Comparison of ENCODE assay signal across 1 cellular context in genomic region chr10:112261281-112261822, GRCh38.
TF ChIP-seq lines count a peak whose summit lies in the region.

No MANE protein-coding gene starts in this region.

TF ChIP-seq in HepG2, 621 proteins besides CTCF, POLR2A, EP300 and RAD21 (continued from another document):
- TF ChIP-seq ZNF607 (CRISPR knock-in tag; IDR thresholded peaks at IDR 0.05; ENCODE audit: borderline replicate concordance) (no peak; the same call in 1 of the 2 replicates), ZBTB25 (CRISPR knock-in tag; IDR thresholded peaks at IDR 0.05) (peak; percentile 97), NAIF1 (CRISPR knock-in tag; IDR thresholded peaks at IDR 0.05; ENCODE audit: borderline replicate concordance) (0 out of 2 replicates have a peak, but pooled peaks have one; percentile 41), RFXANK (CRISPR knock-in tag; IDR thresholded peaks at IDR 0.05) (peak; percentile 91; the same call in 1 of the 2 replicates), TIGD3 (CRISPR knock-in tag; IDR thresholded peaks at IDR 0.05; ENCODE audit: borderline replicate concordance) (no peak), MAFK (conservative IDR thresholded peaks at IDR 0.05 in 1 of 2, IDR thresholded peaks at IDR 0.05 in 1 of 2; ENCODE audit: low read length in 2 of 2) (peak; percentile 76 to 95), KLF11 (CRISPR knock-in tag; IDR thresholded peaks at IDR 0.05) (peak; percentile 76), TARDBP (CRISPR knock-in tag; IDR thresholded peaks at IDR 0.05) (peak; percentile 98), MIXL1 (CRISPR knock-in tag; IDR thresholded peaks at IDR 0.05) (peak; percentile 100), GABPB1 (CRISPR knock-in tag; IDR thresholded peaks at IDR 0.05) (peak; percentile 64), PHF20 (CRISPR knock-in tag; IDR thresholded peaks at IDR 0.05) (no peak), ZNF800 (CRISPR knock-in tag; IDR thresholded peaks at IDR 0.05) (peak; percentile 50; the same call in 1 of the 2 replicates), ZNF12 (CRISPR knock-in tag; IDR thresholded peaks at IDR 0.05) (peak; percentile 82; the same call in 1 of the 2 replicates), FOSL1 (CRISPR knock-in tag; IDR thresholded peaks at IDR 0.05; ENCODE audit: borderline replicate concordance) (no peak), FLYWCH1 (CRISPR knock-in tag; IDR thresholded peaks at IDR 0.05) (no peak; the same call in 1 of the 2 replicates), ZNF441 (CRISPR knock-in tag; IDR thresholded peaks at IDR 0.05; ENCODE audit: borderline replicate concordance) (peak; percentile 58; the same call in 1 of the 2 replicates), ELF4 (CRISPR knock-in tag; IDR thresholded peaks at IDR 0.05; ENCODE audit: borderline replicate concordance) (0 out of 2 replicates have a peak, but pooled peaks have one; percentile 70), ZNF644 (CRISPR knock-in tag; IDR thresholded peaks at IDR 0.05; ENCODE audit: low read depth) (peak; percentile 87), ISL2 (CRISPR knock-in tag; IDR thresholded peaks at IDR 0.05) (peak; percentile 100), KAT8 (CRISPR knock-in tag; IDR thresholded peaks at IDR 0.05) (peak; percentile 87), ZSCAN21 (CRISPR knock-in tag; IDR thresholded peaks at IDR 0.05; ENCODE audit: borderline replicate concordance) (no peak), ZKSCAN8 (CRISPR knock-in tag; IDR thresholded peaks at IDR 0.05; ENCODE audit: borderline replicate concordance) (peak; percentile 97), ARNT2 (CRISPR knock-in tag; IDR thresholded peaks at IDR 0.05; ENCODE audit: low read depth) (peak; percentile 91), ZBTB7B (CRISPR knock-in tag; IDR thresholded peaks at IDR 0.05) (peak; percentile 88), IRX3 (CRISPR knock-in tag; IDR thresholded peaks at IDR 0.05; ENCODE audit: borderline replicate concordance, low read depth) (no peak; the same call in 1 of the 2 replicates), DRAP1 (CRISPR knock-in tag; IDR thresholded peaks at IDR 0.05) (peak; percentile 60; the same call in 1 of the 2 replicates), KLF9 (CRISPR knock-in tag; IDR thresholded peaks at IDR 0.05; ENCODE audit: low read depth) (peak; percentile 85; the same call in 1 of the 2 replicates), ZBTB20 (CRISPR knock-in tag; IDR thresholded peaks at IDR 0.05; ENCODE audit: borderline replicate concordance, low read depth) (peak; percentile 95; the same call in 1 of the 2 replicates), NFYB (CRISPR knock-in tag; IDR thresholded peaks at IDR 0.05) (peak; percentile 32), ONECUT2 (CRISPR knock-in tag; IDR thresholded peaks at IDR 0.05) (peak; percentile 69), ZNF780A (CRISPR knock-in tag; IDR thresholded peaks at IDR 0.05) (no peak), NONO (IDR thresholded peaks at IDR 0.05) (no peak), NONO (CRISPR knock-in tag; conservative IDR thresholded peaks at IDR 0.05) (peak; percentile 97), ZNF414 (CRISPR knock-in tag; IDR thresholded peaks at IDR 0.05) (peak; percentile 88), ZNF232 (CRISPR knock-in tag; IDR thresholded peaks at IDR 0.05; ENCODE audit: borderline replicate concordance) (peak; percentile 83; the same call in 1 of the 2 replicates), GZF1 (CRISPR knock-in tag; IDR thresholded peaks at IDR 0.05) (no peak), ZNF782 (CRISPR knock-in tag; IDR thresholded peaks at IDR 0.05; ENCODE audit: borderline replicate concordance) (no peak), ISX (CRISPR knock-in tag; conservative IDR thresholded peaks at IDR 0.05) (no peak), ZNF770 (CRISPR knock-in tag; IDR thresholded peaks at IDR 0.05) (peak; percentile 18; the same call in 1 of the 2 replicates)
- TF ChIP-seq, protein P1, sequence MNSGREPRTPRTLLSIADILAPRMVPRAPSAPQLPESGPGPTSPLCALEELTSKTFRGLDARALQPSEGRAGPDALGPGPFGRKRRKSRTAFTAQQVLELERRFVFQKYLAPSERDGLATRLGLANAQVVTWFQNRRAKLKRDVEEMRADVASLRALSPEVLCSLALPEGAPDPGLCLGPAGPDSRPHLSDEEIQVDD (CRISPR knock-in tag; IDR thresholded peaks at IDR 0.05; ENCODE audit: borderline replicate concordance) = no peak
- TF ChIP-seq, protein P2, sequence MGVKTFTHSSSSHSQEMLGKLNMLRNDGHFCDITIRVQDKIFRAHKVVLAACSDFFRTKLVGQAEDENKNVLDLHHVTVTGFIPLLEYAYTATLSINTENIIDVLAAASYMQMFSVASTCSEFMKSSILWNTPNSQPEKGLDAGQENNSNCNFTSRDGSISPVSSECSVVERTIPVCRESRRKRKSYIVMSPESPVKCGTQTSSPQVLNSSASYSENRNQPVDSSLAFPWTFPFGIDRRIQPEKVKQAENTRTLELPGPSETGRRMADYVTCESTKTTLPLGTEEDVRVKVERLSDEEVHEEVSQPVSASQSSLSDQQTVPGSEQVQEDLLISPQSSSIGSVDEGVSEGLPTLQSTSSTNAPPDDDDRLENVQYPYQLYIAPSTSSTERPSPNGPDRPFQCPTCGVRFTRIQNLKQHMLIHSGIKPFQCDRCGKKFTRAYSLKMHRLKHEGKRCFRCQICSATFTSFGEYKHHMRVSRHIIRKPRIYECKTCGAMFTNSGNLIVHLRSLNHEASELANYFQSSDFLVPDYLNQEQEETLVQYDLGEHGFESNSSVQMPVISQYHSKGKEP (CRISPR knock-in tag; IDR thresholded peaks at IDR 0.05) = no peak
- TF ChIP-seq, protein P3, sequence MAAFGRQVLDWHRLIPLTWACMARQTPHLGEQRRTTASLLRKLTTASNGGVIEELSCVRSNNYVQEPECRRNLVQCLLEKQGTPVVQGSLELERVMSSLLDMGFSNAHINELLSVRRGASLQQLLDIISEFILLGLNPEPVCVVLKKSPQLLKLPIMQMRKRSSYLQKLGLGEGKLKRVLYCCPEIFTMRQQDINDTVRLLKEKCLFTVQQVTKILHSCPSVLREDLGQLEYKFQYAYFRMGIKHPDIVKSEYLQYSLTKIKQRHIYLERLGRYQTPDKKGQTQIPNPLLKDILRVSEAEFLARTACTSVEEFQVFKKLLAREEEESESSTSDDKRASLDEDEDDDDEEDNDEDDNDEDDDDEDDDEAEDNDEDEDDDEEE (CRISPR knock-in tag; IDR thresholded peaks at IDR 0.05) = 0 out of 2 replicates have a peak, but pooled peaks have one; percentile 67
- TF ChIP-seq, protein P4, sequence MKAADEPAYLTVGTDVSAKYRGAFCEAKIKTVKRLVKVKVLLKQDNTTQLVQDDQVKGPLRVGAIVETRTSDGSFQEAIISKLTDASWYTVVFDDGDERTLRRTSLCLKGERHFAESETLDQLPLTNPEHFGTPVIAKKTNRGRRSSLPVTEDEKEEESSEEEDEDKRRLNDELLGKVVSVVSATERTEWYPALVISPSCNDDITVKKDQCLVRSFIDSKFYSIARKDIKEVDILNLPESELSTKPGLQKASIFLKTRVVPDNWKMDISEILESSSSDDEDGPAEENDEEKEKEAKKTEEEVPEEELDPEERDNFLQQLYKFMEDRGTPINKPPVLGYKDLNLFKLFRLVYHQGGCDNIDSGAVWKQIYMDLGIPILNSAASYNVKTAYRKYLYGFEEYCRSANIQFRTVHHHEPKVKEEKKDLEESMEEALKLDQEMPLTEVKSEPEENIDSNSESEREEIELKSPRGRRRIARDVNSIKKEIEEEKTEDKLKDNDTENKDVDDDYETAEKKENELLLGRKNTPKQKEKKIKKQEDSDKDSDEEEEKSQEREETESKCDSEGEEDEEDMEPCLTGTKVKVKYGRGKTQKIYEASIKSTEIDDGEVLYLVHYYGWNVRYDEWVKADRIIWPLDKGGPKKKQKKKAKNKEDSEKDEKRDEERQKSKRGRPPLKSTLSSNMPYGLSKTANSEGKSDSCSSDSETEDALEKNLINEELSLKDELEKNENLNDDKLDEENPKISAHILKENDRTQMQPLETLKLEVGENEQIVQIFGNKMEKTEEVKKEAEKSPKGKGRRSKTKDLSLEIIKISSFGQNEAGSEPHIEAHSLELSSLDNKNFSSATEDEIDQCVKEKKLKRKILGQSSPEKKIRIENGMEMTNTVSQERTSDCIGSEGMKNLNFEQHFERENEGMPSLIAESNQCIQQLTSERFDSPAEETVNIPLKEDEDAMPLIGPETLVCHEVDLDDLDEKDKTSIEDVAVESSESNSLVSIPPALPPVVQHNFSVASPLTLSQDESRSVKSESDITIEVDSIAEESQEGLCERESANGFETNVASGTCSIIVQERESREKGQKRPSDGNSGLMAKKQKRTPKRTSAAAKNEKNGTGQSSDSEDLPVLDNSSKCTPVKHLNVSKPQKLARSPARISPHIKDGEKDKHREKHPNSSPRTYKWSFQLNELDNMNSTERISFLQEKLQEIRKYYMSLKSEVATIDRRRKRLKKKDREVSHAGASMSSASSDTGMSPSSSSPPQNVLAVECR (CRISPR knock-in tag; IDR thresholded peaks at IDR 0.05; ENCODE audit: borderline replicate concordance) = peak; percentile 67; the same call in 1 of the 2 replicates
TF ChIP-seq in HepG2: peak in this region for 353.
